In the genomic region with DNA sequence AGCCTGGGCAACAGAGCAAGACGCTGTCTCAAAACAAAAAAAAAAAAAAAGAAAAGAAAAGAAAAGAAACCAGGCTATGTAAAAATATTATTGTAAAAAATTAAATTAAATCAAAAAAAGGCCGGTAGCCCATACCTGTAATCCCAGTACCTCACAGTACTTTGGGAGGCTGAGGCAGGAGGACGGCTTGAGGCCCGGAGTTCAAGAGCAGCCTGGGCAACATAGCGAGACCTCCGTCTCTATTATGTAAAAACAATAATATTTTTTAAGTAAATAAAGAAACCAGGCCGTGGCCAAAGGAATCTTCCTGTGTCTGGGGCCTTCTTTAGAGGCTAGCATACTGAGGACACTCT, we compare ENCODE assay signal across 8 cellular contexts. TPM values are rescaled to one million over a fixed set of nuclear protein-coding genes. Genes with fewer than 3 reads are reported as not detected.
A peak's percentile ranks its signal among the peaks of the same experiment; 100 is the strongest.
DNase-seq lines count a peak whose midpoint lies in the region; TF ChIP-seq lines count a peak whose summit lies in the region.

No MANE protein-coding gene starts in this region.

- H3K27me3 ChIP-seq in A673 (replicated peaks; ENCODE audit: insufficient read depth, low read depth, low read length, poor library complexity) (no peaks in the 10 kb centered on the region), muscle layer of colon (ENCODE audit: control insufficient read depth in 1 of 2, insufficient read depth in 2 of 2, low read length in 2 of 2) (no peaks in the 10 kb centered on the region)

- intact Hi-C loops in A673 (cut with micrococcal nuclease; ENCODE audit: unreplicated experiment): no loop called here

- H3K4me1 ChIP-seq in A673 (ENCODE audit: insufficient read depth, low read length, poor library complexity, severe bottlenecking) (peaks cover 10% of the 10 kb centered on the region), muscle layer of colon (ENCODE audit: insufficient read depth, low read length) (peaks cover 22% of the 10 kb centered on the region)

- peaks cover 26% of the 10 kb centered on the region for H3K4me1 Mint-ChIP-seq in chondrocyte (ENCODE audit: low read depth)

- H3K36me3 ChIP-seq in A673 (ENCODE audit: insufficient read depth, low read length, poor library complexity, severe bottlenecking) (peaks cover 12% of the 10 kb centered on the region), muscle layer of colon (ENCODE audit: insufficient read depth, low read length) (peaks cover 17% of the 10 kb centered on the region)

- POLR2A ChIA-PET in A673 (lab: Charles Lee; ENCODE audit: low non-redundant PET): no interaction called here

- TF ChIP-seq CTCF in A673 (conservative IDR thresholded peaks at IDR 0.05; ENCODE audit: low read depth, low read length): no peak
- TF ChIP-seq CTCF in chondrocyte (IDR thresholded peaks at IDR 0.05): no peak

- H3K36me3 Mint-ChIP-seq in chondrocyte (ENCODE audit: low read depth): peaks cover 12% of the 10 kb centered on the region

- peak overlapping the region; percentile 84 for H3K9ac ChIP-seq in muscle layer of colon (ENCODE audit: low read length)

- no peak for DNase-seq in A673 (ENCODE audit: low spot score)
- no peak for DNase-seq in Jurkat, Clone E6-1 (ENCODE audit: low read depth, low spot score)
- DNase-seq in chondrocyte (ENCODE audit: low spot score): no peak
- no peak for DNase-seq in SW480 (ENCODE audit: low spot score)
- no peak for DNase-seq in NCI-H146 (lab: John Stamatoyannopoulos, UW)
- no peak for DNase-seq in RPMI8226
- no peak for DNase-seq in ureter (ENCODE audit: low spot score)

- CTCF ChIA-PET in A673 (lab: Charles Lee): no interaction called here

- no TSS peak for BruUV-seq in A673 (replicated peaks; lab: Mats Ljungman, UMichigan)

- H3K4me3 Mint-ChIP-seq in chondrocyte (ENCODE audit: unreplicated experiment): peak overlapping the region; percentile 97

- H3K27ac Mint-ChIP-seq in chondrocyte (ENCODE audit: unreplicated experiment): peak overlapping the region; percentile 98

- H3K27me3 Mint-ChIP-seq in chondrocyte (ENCODE audit: low read depth): no peaks in the 10 kb centered on the region

- H3K4me3 ChIP-seq in A673 (ENCODE audit: low read depth, low read length, poor library complexity, severe bottlenecking) (peak overlapping the region; percentile 77), muscle layer of colon (ENCODE audit: low read depth in 1 of 2, low read length in 2 of 2) (peak overlapping the region in 1 of 2 donors; percentile 96)
- peak overlapping the region; percentile 97 for H3K4me3 ChIP-seq in Jurkat, Clone E6-1 (ENCODE audit: low read length)

- H3K9me3 Mint-ChIP-seq in chondrocyte (ENCODE audit: low read depth): no peaks in the 10 kb centered on the region

- H3K9me3 ChIP-seq in A673 (ENCODE audit: low read depth, low read length, poor library complexity, severe bottlenecking) (no peaks in the 10 kb centered on the region), muscle layer of colon (ENCODE audit: low read length) (no peaks in the 10 kb centered on the region)

- H3K27ac ChIP-seq in A673 (ENCODE audit: low read depth, low read length, poor library complexity, severe bottlenecking) (peak overlapping the region; percentile 90), muscle layer of colon (ENCODE audit: low read depth, low read length) (peak overlapping the region; percentile 100)

RNA-seq across cellular contexts. Expression of a gene that starts 0.8 kb away (rescaled TPM):
- total RNA-seq in A673 (2021) (577 and 579 TPM in 2 replicates), chondrocyte (509 to 762 TPM (median 724 TPM) in 3 replicates), ureter (649 TPM)
- 517 TPM for polyA plus RNA-seq in Jurkat, Clone E6-1 (2012; ENCODE audit: insufficient read depth, insufficient read length)

RNA-seq across cellular contexts. Expression of a gene that starts 13.2 kb away (rescaled TPM):
- total RNA-seq in A673 (2021) (not detected in 2 replicates), chondrocyte (not detected in 3 replicates), ureter (66.7 TPM)
- not detected for polyA plus RNA-seq in Jurkat, Clone E6-1 (2012; ENCODE audit: insufficient read depth, insufficient read length)

RNA-seq across cellular contexts. Expression of a gene that starts 23.8 kb away (rescaled TPM):
- total RNA-seq in A673 (2021) (156 and 158 TPM in 2 replicates), chondrocyte (181 to 201 TPM (median 199 TPM) in 3 replicates), ureter (117 TPM)
- 234 TPM for polyA plus RNA-seq in Jurkat, Clone E6-1 (2012; ENCODE audit: insufficient read depth, insufficient read length)

RNA-seq across cellular contexts. Expression of a gene that starts 24.4 kb away (rescaled TPM):
- 133 and 142 TPM in 2 replicates for total RNA-seq in A673 (2021)
- 266 TPM for polyA plus RNA-seq in Jurkat, Clone E6-1 (2012; ENCODE audit: insufficient read depth, insufficient read length)
- 43.5 to 61.6 TPM (median 49.2 TPM) in 3 replicates for total RNA-seq in chondrocyte
- 49.6 TPM for total RNA-seq in ureter

RNA-seq across cellular contexts. Expression of a gene that starts 28.2 kb away (rescaled TPM):
- 0.47 and 0.63 TPM in 2 replicates for total RNA-seq in A673 (2021)
- not detected for polyA plus RNA-seq in Jurkat, Clone E6-1 (2012; ENCODE audit: insufficient read depth, insufficient read length)
- total RNA-seq in chondrocyte: not detected in 3 replicates
- total RNA-seq in ureter: not detected

Comparison
In these comparisons a context has a peak if more than half of its experiments do, and no peak if none do; other contexts are left out.
1. RNA of a gene that starts 13.2 kb away (total RNA-seq): 66.7 TPM in ureter (single experiment); not detected in A673 and not detected in chondrocyte; every median in the first group is over 10 times any median in the second.